ENCODE assay signal across 21 cellular contexts in genomic region chr7:129032017-129032416, GRCh38.
"Had no signal": no experiment of that assay in that cellular context is flagged by ENCODE, and none has a peak within 500 bp of the region (broad histone marks: within the 10 kb centered on the region; RNA-seq: fewer than 3 reads in every experiment).

No MANE protein-coding gene starts in this region.

- H3K27ac ChIP-seq: hepatocyte, left ventricle myocardium inferior, ovary, right atrium auricular region, right lobe of liver, stomach, testis, thyroid gland, transverse colon, upper lobe of left lung, vagina had no signal

- H3K4me3 Mint-ChIP-seq: stimulated activated naive B cell treated with anti-CD40 and anti-IgM and Interleukin-4, amounts not matched to agents 10 μg/mL and 1 μg/mL and 100 μg/mL, for 72 hours had no signal

- H3K27me3 Mint-ChIP-seq: naive thymus-derived CD8-positive, alpha-beta T cell; progenitor cell of endocrine pancreas; stimulated activated naive B cell treated with anti-CD40 and anti-IgM and Interleukin-4, amounts not matched to agents 10 μg/mL and 1 μg/mL and 100 μg/mL, for 72 hours had no signal

- H3K27me3 ChIP-seq: hepatocyte, ovary, right atrium auricular region, right lobe of liver, stomach, testis, thyroid gland, transverse colon, upper lobe of left lung, vagina had no signal

- H2AFZ ChIP-seq: hepatocyte had no signal

- H3K9me3 ChIP-seq: left ventricle myocardium inferior, ovary, right atrium auricular region, right lobe of liver, stomach, testis, thyroid gland, transverse colon, upper lobe of left lung, vagina had no signal

- H3K36me3 ChIP-seq: ovary, thyroid gland had no signal

- H3K4me2 ChIP-seq: hepatocyte had no signal

- DNase-seq: islet precursor cell; left ventricle myocardium inferior; naive thymus-derived CD8-positive, alpha-beta T cell; ovary; right lobe of liver; stimulated activated CD4-positive, alpha-beta T cell treated with anti-CD3 and anti-CD28 coated beads, Interleukin-12 subunit alpha, Interleukin-12 subunit beta, amount 100 ng/mL, for 4 hours; stimulated activated CD4-positive, alpha-beta T cell treated with anti-CD3 and anti-CD28 coated beads, Interleukin-15, amount 100 ng/mL, for 24 hours; stimulated activated CD4-positive, alpha-beta T cell treated with anti-CD3 and anti-CD28 coated beads, Interleukin-2, amount 100 ng/mL, for 24 hours; stimulated activated CD4-positive, alpha-beta T cell treated with anti-CD3 and anti-CD28 coated beads, Interleukin-4, amount 100 ng/mL, for 1 hour; stimulated activated naive B cell treated with anti-CD40 and anti-IgM and Interleukin-4, amounts not matched to agents 10 μg/mL and 1 μg/mL and 100 μg/mL, for 72 hours; stimulated activated naive CD8-positive, alpha-beta T cell treated with anti-CD3 and anti-CD28 coated beads, Interleukin-15, Interleukin-2, amounts not matched to agents 100 U/mL and 50 U/mL, for 24 hours; stomach; testis; thyroid gland; transverse colon; upper lobe of left lung had no signal

- H3K27ac Mint-ChIP-seq: progenitor cell of endocrine pancreas; stimulated activated naive B cell treated with anti-CD40 and anti-IgM and Interleukin-4, amounts not matched to agents 10 μg/mL and 1 μg/mL and 100 μg/mL, for 72 hours had no signal

- H3K4me1 ChIP-seq: right atrium auricular region, right lobe of liver, testis, transverse colon had no signal

- H3K9me3 Mint-ChIP-seq: naive thymus-derived CD8-positive, alpha-beta T cell; stimulated activated naive B cell treated with anti-CD40 and anti-IgM and Interleukin-4, amounts not matched to agents 10 μg/mL and 1 μg/mL and 100 μg/mL, for 72 hours had no signal

- ATAC-seq: naive thymus-derived CD8-positive, alpha-beta T cell; right lobe of liver; stimulated activated naive B cell treated with anti-CD40 and anti-IgM and Interleukin-4, amounts not matched to agents 10 μg/mL and 1 μg/mL and 100 μg/mL, for 72 hours; stimulated activated naive CD8-positive, alpha-beta T cell treated with anti-CD3 and anti-CD28 coated beads, Interleukin-15, Interleukin-2, amounts not matched to agents 100 U/mL and 50 U/mL, for 24 hours had no signal

- H3K4me3 ChIP-seq: hepatocyte, left ventricle myocardium inferior, lung, ovary, right atrium auricular region, right lobe of liver, stomach, testis, thyroid gland, transverse colon, upper lobe of left lung, vagina had no signal
